22 cellular contexts compared by ENCODE assay signal in the genomic region with DNA sequence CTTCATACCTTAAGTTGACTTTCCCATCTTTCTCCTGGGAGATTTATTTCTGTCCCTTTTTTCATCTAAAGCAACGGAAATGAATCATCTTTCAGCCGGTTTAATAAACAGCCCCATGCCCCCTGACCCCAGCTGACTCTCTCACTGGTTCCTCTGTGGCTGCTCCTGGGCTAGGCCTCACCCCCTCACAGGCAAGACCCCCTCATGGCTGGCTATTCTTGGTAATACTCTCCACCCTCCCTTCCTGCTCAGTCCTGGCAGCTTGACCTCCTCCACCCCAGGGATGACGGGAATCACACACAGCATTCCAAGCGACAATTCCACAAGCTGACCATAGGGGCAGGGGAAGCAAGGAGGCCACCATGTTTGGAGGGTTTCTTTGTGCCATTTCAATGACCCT. TPM values are rescaled to one million over a fixed set of nuclear protein-coding genes. Genes with fewer than 3 reads are reported as not detected.
DNase-seq lines count a peak whose midpoint lies in the region; ATAC-seq, FAIRE-seq and TF ChIP-seq lines count a peak whose summit lies in the region.
"Had no signal": no experiment of that assay in that cellular context is flagged by ENCODE, and none has a peak within 500 bp of the region (broad histone marks: within the 10 kb centered on the region; RNA-seq: fewer than 3 reads in every experiment).

No MANE protein-coding gene starts in this region.

- no peak for ATAC-seq in memory B cell (ENCODE audit: low read depth)
- ATAC-seq in activated naive CD8-positive, alpha-beta T cell treated with anti-CD3 and anti-CD28 coated beads, Interleukin-2, amount 50 U/mL, for 24 hours, result no peak
- ATAC-seq: GM12878, right cardiac atrium, upper lobe of right lung had no signal

- no peaks in the 10 kb centered on the region for H3K36me3 ChIP-seq in BJ (ENCODE audit: control insufficient read depth, insufficient read depth, low read length)
- H3K36me3 ChIP-seq: BLaER1, upper lobe of right lung had no signal

- 0 out of 2 replicates have a peak, but pooled peaks have one; percentile 15 for TF ChIP-seq CTCF in BJ (IDR thresholded peaks at IDR 0.05; ENCODE audit: insufficient read depth, low read depth, low read length)

- no peak overlapping the region for H3K27ac Mint-ChIP-seq in memory B cell
- H3K27ac Mint-ChIP-seq in activated naive CD8-positive, alpha-beta T cell treated with anti-CD3 and anti-CD28 coated beads, Interleukin-2, amount 50 U/mL, for 24 hours, result no peak overlapping the region
- H3K27ac Mint-ChIP-seq: activated CD4-positive, alpha-beta T cell treated with anti-CD3 and anti-CD28 coated beads, Interleukin-2, amount 10 ng/mL, durations not matched to agents 24 days and 14 days; activated T-cell treated with anti-CD3 and anti-CD28 coated beads, Interleukin-2, amount 50 U/mL, for 24 hours; T-helper 2 cell treated with Interferon-gamma antibody and Interleukin-4, amounts not matched to agents 5 μg/mL and 100 μg/mL, for 36 hours had no signal

- DNase-seq in BJ (ENCODE audit: low read depth), result no peak
- DNase-seq in HTR-8/SVneo (ENCODE audit: insufficient read length, low spot score), result peak; percentile 57
- peak; percentile 25 for DNase-seq in dermis blood vessel endothelial cell
- no peak for DNase-seq in memory B cell (ENCODE audit: low spot score in 2 of 2)
- no peak for DNase-seq in posterior cingulate gyrus
- no peak for DNase-seq in activated naive CD8-positive, alpha-beta T cell treated with anti-CD3 and anti-CD28 coated beads, Interleukin-2, amount 50 U/mL, for 24 hours
- DNase-seq in DMS153 (lab: John Stamatoyannopoulos, UW), result no peak
- DNase-seq in NCI-H510A treated with DMSO at 0.1 percent for 48 hours (lab: John Stamatoyannopoulos, UW), result no peak
- DNase-seq: activated CD4-positive, alpha-beta T cell treated with anti-CD3 and anti-CD28 coated beads, Interleukin-2, amount 10 ng/mL, durations not matched to agents 24 days and 14 days; activated T-cell treated with anti-CD3 and anti-CD28 coated beads, Interleukin-2, amount 50 U/mL, for 24 hours; amniotic stem cell; DND-41; dorsolateral prefrontal cortex; foreskin melanocyte; NCI-H526; RPMI8226; stimulated activated CD4-positive, alpha-beta T cell treated with anti-CD3 and anti-CD28 coated beads, Interleukin-4, amount 100 ng/mL, for 24 hours had no signal

- CTCF ChIA-PET in BJ (lab: Yijun Ruan, JAX), result interaction anchor here (0.7 kb wide), 1 partner anchor 14 kb away, joined by 3 read pairs; no protein-coding TSS in a partner anchor

- peak; percentile 85 for FAIRE-seq in HTR-8/SVneo (lab: Jason Lieb, UNC)

- H3K4me1 Mint-ChIP-seq in memory B cell, result peaks cover 15% of the 10 kb centered on the region
- peaks cover 10% of the 10 kb centered on the region for H3K4me1 Mint-ChIP-seq in activated naive CD8-positive, alpha-beta T cell treated with anti-CD3 and anti-CD28 coated beads, Interleukin-2, amount 50 U/mL, for 24 hours

- no peak overlapping the region for H3K4me3 ChIP-seq in BJ (ENCODE audit: low read depth, low read length)
- H3K4me3 ChIP-seq: BLaER1, dorsolateral prefrontal cortex, GM12878, upper lobe of right lung had no signal

- peak overlapping the region; percentile 97 for H3K4me3 Mint-ChIP-seq in memory B cell
- no peak overlapping the region for H3K4me3 Mint-ChIP-seq in activated naive CD8-positive, alpha-beta T cell treated with anti-CD3 and anti-CD28 coated beads, Interleukin-2, amount 50 U/mL, for 24 hours
- H3K4me3 Mint-ChIP-seq: activated CD4-positive, alpha-beta T cell treated with anti-CD3 and anti-CD28 coated beads, Interleukin-2, amount 10 ng/mL, durations not matched to agents 24 days and 14 days; activated T-cell treated with anti-CD3 and anti-CD28 coated beads, Interleukin-2, amount 50 U/mL, for 24 hours; T-helper 2 cell treated with Interferon-gamma antibody and Interleukin-4, amounts not matched to agents 5 μg/mL and 100 μg/mL, for 36 hours had no signal

- H3K27me3 Mint-ChIP-seq in memory B cell, result no peaks in the 10 kb centered on the region
- H3K27me3 Mint-ChIP-seq in activated naive CD8-positive, alpha-beta T cell treated with anti-CD3 and anti-CD28 coated beads, Interleukin-2, amount 50 U/mL, for 24 hours, result peaks cover 40% of the 10 kb centered on the region

- no peaks in the 10 kb centered on the region for H3K9me3 Mint-ChIP-seq in memory B cell
- H3K9me3 Mint-ChIP-seq in activated naive CD8-positive, alpha-beta T cell treated with anti-CD3 and anti-CD28 coated beads, Interleukin-2, amount 50 U/mL, for 24 hours, result no peaks in the 10 kb centered on the region
- H3K9me3 Mint-ChIP-seq: activated CD4-positive, alpha-beta T cell treated with anti-CD3 and anti-CD28 coated beads, Interleukin-2, amount 10 ng/mL, durations not matched to agents 24 days and 14 days; activated T-cell treated with anti-CD3 and anti-CD28 coated beads, Interleukin-2, amount 50 U/mL, for 24 hours; T-helper 2 cell treated with Interferon-gamma antibody and Interleukin-4, amounts not matched to agents 5 μg/mL and 100 μg/mL, for 36 hours had no signal

- H3K27me3 ChIP-seq in BJ (ENCODE audit: control insufficient read depth, insufficient read depth, low read length), result peaks cover 12% of the 10 kb centered on the region

- POLR2A ChIA-PET in BJ (lab: Charles Lee), result no interaction called here

- H3K36me3 Mint-ChIP-seq in memory B cell, result no peaks in the 10 kb centered on the region
- H3K36me3 Mint-ChIP-seq in activated naive CD8-positive, alpha-beta T cell treated with anti-CD3 and anti-CD28 coated beads, Interleukin-2, amount 50 U/mL, for 24 hours (ENCODE audit: low read depth), result no peaks in the 10 kb centered on the region

- intact Hi-C loops in posterior cingulate gyrus (cut with DNase I), result no loop called here

RNA-seq across cellular contexts. Expression of a gene that starts 1.5 kb away (rescaled TPM):
- 0.12 and 0.42 TPM in 2 replicates for polyA plus RNA-seq in BJ (2011; rRNA removed)
- 0.76 and 1.0 TPM in 2 replicates for polyA minus RNA-seq in BJ (2011; rRNA and poly(A)+ RNA removed)
- 0.34 and 0.47 TPM in 2 replicates for total RNA-seq in dermis blood vessel endothelial cell

RNA-seq across cellular contexts. Expression of a gene that starts 14.2 kb away (rescaled TPM):
- polyA plus RNA-seq in BJ (2011; rRNA removed), result 5.1 and 11.5 TPM in 2 replicates
- polyA minus RNA-seq in BJ (2011; rRNA and poly(A)+ RNA removed), result 3.4 and 5.1 TPM in 2 replicates
- 9.2 and 15.1 TPM in 2 replicates for total RNA-seq in dermis blood vessel endothelial cell

RNA-seq across cellular contexts. Expression of a gene that starts 50.6 kb away (rescaled TPM):
- 14.6 TPM in 2 replicates for polyA plus RNA-seq in BJ (2011; rRNA removed)
- 5.7 and 6.8 TPM in 2 replicates for polyA minus RNA-seq in BJ (2011; rRNA and poly(A)+ RNA removed)
- total RNA-seq in dermis blood vessel endothelial cell, result 4.1 and 5.6 TPM in 2 replicates

Comparison
In these comparisons a context has a peak if more than half of its experiments do, and no peak if none do; other contexts are left out.
1. DNase-seq: peak in HTR-8/SVneo (single experiment) and dermis blood vessel endothelial cell (single experiment); none in BJ (single experiment), memory B cell (0 of 2), posterior cingulate gyrus (0 of 10), activated naive CD8-positive, alpha-beta T cell treated with anti-CD3 and anti-CD28 coated beads, Interleukin-2, amount 50 U/mL, for 24 hours (single experiment), DMS153 (single experiment) and NCI-H510A treated with DMSO at 0.1 percent for 48 hours (single experiment).